Comparison of ENCODE assay signal across 1 cellular context in genomic region chr19:10695401-10696398, GRCh38.
A peak's percentile ranks its signal among the peaks of the same experiment; 100 is the strongest.
TF ChIP-seq lines count a peak whose summit lies in the region.

No MANE protein-coding gene starts in this region.

TF ChIP-seq in HepG2, 621 proteins besides CTCF, POLR2A, EP300 and RAD21 (continued from another document and continues in another):
- TF ChIP-seq CEBPZ (IDR thresholded peaks at IDR 0.05; ENCODE audit: low read length) (no peak), ZBTB21 (CRISPR knock-in tag; IDR thresholded peaks at IDR 0.05) (peak; percentile 54; the same call in 1 of the 2 replicates), FOSL1 (CRISPR knock-in tag; IDR thresholded peaks at IDR 0.05; ENCODE audit: borderline replicate concordance) (0 out of 2 replicates have a peak, but pooled peaks have one; percentile 9), NFE2L1 (CRISPR knock-in tag; IDR thresholded peaks at IDR 0.05; ENCODE audit: borderline replicate concordance) (no peak), ETV5 (CRISPR knock-in tag; IDR thresholded peaks at IDR 0.05; ENCODE audit: borderline replicate concordance) (peak; percentile 46; the same call in 1 of the 2 replicates), SMYD3 (CRISPR knock-in tag; IDR thresholded peaks at IDR 0.05) (peak; percentile 68; the same call in 1 of the 2 replicates), NFYB (CRISPR knock-in tag; IDR thresholded peaks at IDR 0.05) (peak; percentile 72), KMT2B (CRISPR knock-in tag; IDR thresholded peaks at IDR 0.05) (peak; percentile 55; the same call in 1 of the 2 replicates), SRY (CRISPR knock-in tag; IDR thresholded peaks at IDR 0.05) (peak; percentile 98), KLF6 (CRISPR knock-in tag; IDR thresholded peaks at IDR 0.05) (peak; percentile 98), RFX1 (IDR thresholded peaks at IDR 0.05) (peak; percentile 96), KDM1A (CRISPR knock-in tag; IDR thresholded peaks at IDR 0.05) (no peak), ZNF749 (CRISPR knock-in tag; IDR thresholded peaks at IDR 0.05; ENCODE audit: borderline replicate concordance) (peak; percentile 81; the same call in 1 of the 2 replicates), ZHX2 (IDR thresholded peaks at IDR 0.05; ENCODE audit: low read depth) (no peak), ZHX2 (CRISPR knock-in tag; IDR thresholded peaks at IDR 0.05; ENCODE audit: borderline replicate concordance) (0 out of 2 replicates have a peak, but pooled peaks have one; percentile 75), ZNF275 (CRISPR knock-in tag; IDR thresholded peaks at IDR 0.05; ENCODE audit: borderline replicate concordance) (0 out of 2 replicates have a peak, but pooled peaks have one; percentile 25), ZSCAN25 (CRISPR knock-in tag; IDR thresholded peaks at IDR 0.05) (0 out of 2 replicates have a peak, but pooled peaks have one; percentile 23), ZFP36L2 (CRISPR knock-in tag; IDR thresholded peaks at IDR 0.05) (peak; percentile 94; the same call in 1 of the 2 replicates), SMAD1 (CRISPR knock-in tag; IDR thresholded peaks at IDR 0.05; ENCODE audit: borderline replicate concordance, low read depth) (no peak), HMG20A (CRISPR knock-in tag; IDR thresholded peaks at IDR 0.05; ENCODE audit: borderline replicate concordance) (no peak), MBNL3 (CRISPR knock-in tag; conservative IDR thresholded peaks at IDR 0.05) (no peak), ZNF143 (CRISPR knock-in tag; IDR thresholded peaks at IDR 0.05) (peak; percentile 40; the same call in 1 of the 2 replicates), ZNF121 (CRISPR knock-in tag; IDR thresholded peaks at IDR 0.05) (no peak), CEBPB (IDR thresholded peaks at IDR 0.05; ENCODE audit: borderline replicate concordance, low read depth, low read length) (0 out of 2 replicates have a peak, but pooled peaks have one; percentile 37), CAMTA2 (CRISPR knock-in tag; IDR thresholded peaks at IDR 0.05; ENCODE audit: borderline replicate concordance) (peak; percentile 95; the same call in 1 of the 2 replicates), ZNF761 (CRISPR knock-in tag; conservative IDR thresholded peaks at IDR 0.05) (peak; percentile 85; the same call in 1 of the 2 replicates), THYN1 (CRISPR knock-in tag; IDR thresholded peaks at IDR 0.05; ENCODE audit: borderline replicate concordance, low read depth) (no peak), NFIB (CRISPR knock-in tag; IDR thresholded peaks at IDR 0.05; ENCODE audit: borderline replicate concordance) (no peak), SSRP1 (CRISPR knock-in tag; IDR thresholded peaks at IDR 0.05) (no peak), ZNF350 (CRISPR knock-in tag; IDR thresholded peaks at IDR 0.05; ENCODE audit: borderline replicate concordance, low read depth) (peak; percentile 59; the same call in 1 of the 2 replicates), THAP11 (CRISPR knock-in tag; IDR thresholded peaks at IDR 0.05) (peak; percentile 78), ERF (CRISPR knock-in tag; IDR thresholded peaks at IDR 0.05) (peak; percentile 95), ZNF570 (CRISPR knock-in tag; IDR thresholded peaks at IDR 0.05; ENCODE audit: borderline replicate concordance) (0 out of 2 replicates have a peak, but pooled peaks have one; percentile 33), ZNF329 (CRISPR knock-in tag; IDR thresholded peaks at IDR 0.05; ENCODE audit: low read depth) (0 out of 2 replicates have a peak, but pooled peaks have one; percentile 70), HOXD1 (CRISPR knock-in tag; IDR thresholded peaks at IDR 0.05) (peak; percentile 86)
- TF ChIP-seq, protein P1, sequence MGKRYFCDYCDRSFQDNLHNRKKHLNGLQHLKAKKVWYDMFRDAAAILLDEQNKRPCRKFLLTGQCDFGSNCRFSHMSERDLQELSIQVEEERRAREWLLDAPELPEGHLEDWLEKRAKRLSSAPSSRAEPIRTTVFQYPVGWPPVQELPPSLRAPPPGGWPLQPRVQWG (CRISPR knock-in tag; IDR thresholded peaks at IDR 0.05; ENCODE audit: borderline replicate concordance, low read depth): no peak
- TF ChIP-seq, protein P2, sequence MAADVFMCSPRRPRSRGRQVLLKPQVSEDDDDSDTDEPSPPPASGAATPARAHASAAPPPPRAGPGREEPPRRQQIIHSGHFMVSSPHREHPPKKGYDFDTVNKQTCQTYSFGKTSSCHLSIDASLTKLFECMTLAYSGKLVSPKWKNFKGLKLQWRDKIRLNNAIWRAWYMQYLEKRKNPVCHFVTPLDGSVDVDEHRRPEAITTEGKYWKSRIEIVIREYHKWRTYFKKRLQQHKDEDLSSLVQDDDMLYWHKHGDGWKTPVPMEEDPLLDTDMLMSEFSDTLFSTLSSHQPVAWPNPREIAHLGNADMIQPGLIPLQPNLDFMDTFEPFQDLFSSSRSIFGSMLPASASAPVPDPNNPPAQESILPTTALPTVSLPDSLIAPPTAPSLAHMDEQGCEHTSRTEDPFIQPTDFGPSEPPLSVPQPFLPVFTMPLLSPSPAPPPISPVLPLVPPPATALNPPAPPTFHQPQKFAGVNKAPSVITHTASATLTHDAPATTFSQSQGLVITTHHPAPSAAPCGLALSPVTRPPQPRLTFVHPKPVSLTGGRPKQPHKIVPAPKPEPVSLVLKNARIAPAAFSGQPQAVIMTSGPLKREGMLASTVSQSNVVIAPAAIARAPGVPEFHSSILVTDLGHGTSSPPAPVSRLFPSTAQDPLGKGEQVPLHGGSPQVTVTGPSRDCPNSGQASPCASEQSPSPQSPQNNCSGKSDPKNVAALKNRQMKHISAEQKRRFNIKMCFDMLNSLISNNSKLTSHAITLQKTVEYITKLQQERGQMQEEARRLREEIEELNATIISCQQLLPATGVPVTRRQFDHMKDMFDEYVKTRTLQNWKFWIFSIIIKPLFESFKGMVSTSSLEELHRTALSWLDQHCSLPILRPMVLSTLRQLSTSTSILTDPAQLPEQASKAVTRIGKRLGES (CRISPR knock-in tag; IDR thresholded peaks at IDR 0.05; ENCODE audit: borderline replicate concordance): 0 out of 2 replicates have a peak, but pooled peaks have one; percentile 61
- TF ChIP-seq, protein P3, sequence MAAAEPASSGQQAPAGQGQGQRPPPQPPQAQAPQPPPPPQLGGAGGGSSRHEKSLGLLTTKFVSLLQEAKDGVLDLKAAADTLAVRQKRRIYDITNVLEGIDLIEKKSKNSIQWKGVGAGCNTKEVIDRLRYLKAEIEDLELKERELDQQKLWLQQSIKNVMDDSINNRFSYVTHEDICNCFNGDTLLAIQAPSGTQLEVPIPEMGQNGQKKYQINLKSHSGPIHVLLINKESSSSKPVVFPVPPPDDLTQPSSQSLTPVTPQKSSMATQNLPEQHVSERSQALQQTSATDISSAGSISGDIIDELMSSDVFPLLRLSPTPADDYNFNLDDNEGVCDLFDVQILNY (CRISPR knock-in tag; conservative IDR thresholded peaks at IDR 0.05): 0 out of 2 replicates have a peak, but pooled peaks have one; percentile 71
- TF ChIP-seq, protein P4, sequence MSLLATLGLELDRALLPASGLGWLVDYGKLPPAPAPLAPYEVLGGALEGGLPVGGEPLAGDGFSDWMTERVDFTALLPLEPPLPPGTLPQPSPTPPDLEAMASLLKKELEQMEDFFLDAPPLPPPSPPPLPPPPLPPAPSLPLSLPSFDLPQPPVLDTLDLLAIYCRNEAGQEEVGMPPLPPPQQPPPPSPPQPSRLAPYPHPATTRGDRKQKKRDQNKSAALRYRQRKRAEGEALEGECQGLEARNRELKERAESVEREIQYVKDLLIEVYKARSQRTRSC (CRISPR knock-in tag; IDR thresholded peaks at IDR 0.05; ENCODE audit: low read depth): peak; percentile 71; the same call in 1 of the 2 replicates
- TF ChIP-seq, protein P5, sequence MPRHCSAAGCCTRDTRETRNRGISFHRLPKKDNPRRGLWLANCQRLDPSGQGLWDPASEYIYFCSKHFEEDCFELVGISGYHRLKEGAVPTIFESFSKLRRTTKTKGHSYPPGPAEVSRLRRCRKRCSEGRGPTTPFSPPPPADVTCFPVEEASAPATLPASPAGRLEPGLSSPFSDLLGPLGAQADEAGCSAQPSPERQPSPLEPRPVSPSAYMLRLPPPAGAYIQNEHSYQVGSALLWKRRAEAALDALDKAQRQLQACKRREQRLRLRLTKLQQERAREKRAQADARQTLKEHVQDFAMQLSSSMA (CRISPR knock-in tag; IDR thresholded peaks at IDR 0.05): peak; percentile 39; the same call in 1 of the 2 replicates
- TF ChIP-seq, protein P6, sequence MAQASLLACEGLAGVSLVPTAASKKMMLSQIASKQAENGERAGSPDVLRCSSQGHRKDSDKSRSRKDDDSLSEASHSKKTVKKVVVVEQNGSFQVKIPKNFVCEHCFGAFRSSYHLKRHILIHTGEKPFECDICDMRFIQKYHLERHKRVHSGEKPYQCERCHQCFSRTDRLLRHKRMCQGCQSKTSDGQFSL (CRISPR knock-in tag; IDR thresholded peaks at IDR 0.05): no peak
